ENCODE assay signal across 1 cellular context in the genomic region with DNA sequence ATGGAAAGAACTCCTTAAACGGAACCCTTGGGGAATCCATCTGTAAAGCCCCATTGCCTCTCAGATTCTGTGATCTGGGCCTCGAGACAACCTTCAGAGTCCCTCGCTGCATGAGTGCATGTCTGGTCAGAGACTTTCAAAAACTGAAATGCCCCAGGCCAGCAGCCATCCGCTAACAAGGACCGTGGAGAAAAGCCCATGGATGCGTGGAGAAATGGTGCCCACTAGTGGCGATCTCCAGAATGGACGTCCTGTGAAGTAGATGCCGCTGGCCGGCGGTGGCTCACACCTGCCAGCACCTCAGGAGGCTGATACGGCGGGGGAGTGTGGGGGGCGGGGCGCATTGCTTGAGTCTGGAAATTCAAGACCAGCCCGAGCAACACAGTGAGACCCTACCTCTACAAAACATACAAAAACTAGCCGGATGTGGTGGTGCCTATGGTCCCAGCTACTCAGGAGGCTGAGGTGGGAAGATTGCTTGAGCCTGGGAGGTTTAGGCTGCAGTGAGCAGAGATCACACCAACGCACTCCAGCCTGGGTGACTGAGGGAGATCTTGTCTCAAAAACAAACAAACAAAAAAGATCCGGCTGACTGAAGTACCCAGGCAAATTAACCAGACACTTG.
TF ChIP-seq lines count a peak whose summit lies in the region.

No MANE protein-coding gene starts in this region.

TF ChIP-seq in GM12878, 131 proteins besides CTCF, POLR2A, EP300 and RAD21 (continued from another document and continues in another):
- TF ChIP-seq, protein P1, sequence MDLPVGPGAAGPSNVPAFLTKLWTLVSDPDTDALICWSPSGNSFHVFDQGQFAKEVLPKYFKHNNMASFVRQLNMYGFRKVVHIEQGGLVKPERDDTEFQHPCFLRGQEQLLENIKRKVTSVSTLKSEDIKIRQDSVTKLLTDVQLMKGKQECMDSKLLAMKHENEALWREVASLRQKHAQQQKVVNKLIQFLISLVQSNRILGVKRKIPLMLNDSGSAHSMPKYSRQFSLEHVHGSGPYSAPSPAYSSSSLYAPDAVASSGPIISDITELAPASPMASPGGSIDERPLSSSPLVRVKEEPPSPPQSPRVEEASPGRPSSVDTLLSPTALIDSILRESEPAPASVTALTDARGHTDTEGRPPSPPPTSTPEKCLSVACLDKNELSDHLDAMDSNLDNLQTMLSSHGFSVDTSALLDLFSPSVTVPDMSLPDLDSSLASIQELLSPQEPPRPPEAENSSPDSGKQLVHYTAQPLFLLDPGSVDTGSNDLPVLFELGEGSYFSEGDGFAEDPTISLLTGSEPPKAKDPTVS (IDR thresholded peaks at IDR 0.05; ENCODE audit: low read depth, low read length) = peak; percentile 30; the same call in 1 of the 2 replicates
- TF ChIP-seq MTA2 (IDR thresholded peaks at IDR 0.05; ENCODE audit: low read depth) = no peak
- TF ChIP-seq, protein P2, sequence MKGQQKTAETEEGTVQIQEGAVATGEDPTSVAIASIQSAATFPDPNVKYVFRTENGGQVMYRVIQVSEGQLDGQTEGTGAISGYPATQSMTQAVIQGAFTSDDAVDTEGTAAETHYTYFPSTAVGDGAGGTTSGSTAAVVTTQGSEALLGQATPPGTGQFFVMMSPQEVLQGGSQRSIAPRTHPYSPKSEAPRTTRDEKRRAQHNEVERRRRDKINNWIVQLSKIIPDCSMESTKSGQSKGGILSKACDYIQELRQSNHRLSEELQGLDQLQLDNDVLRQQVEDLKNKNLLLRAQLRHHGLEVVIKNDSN (IDR thresholded peaks at IDR 0.05; ENCODE audit: borderline replicate concordance, extremely low read length, insufficient read depth, low read depth, low read length) = no peak
- TF ChIP-seq NFXL1 (IDR thresholded peaks at IDR 0.05; ENCODE audit: borderline replicate concordance) = no peak
- no peak for TF ChIP-seq TCF3 (IDR thresholded peaks at IDR 0.05; ENCODE audit: borderline replicate concordance, insufficient read depth, low read depth, low read length)
- no peak for TF ChIP-seq POLR2AphosphoS2 (IDR thresholded peaks at IDR 0.05; ENCODE audit: low read depth, low read length)
- TF ChIP-seq JUNB (IDR thresholded peaks at IDR 0.05) = no peak
- TF ChIP-seq CHD1 (IDR thresholded peaks at IDR 0.05; ENCODE audit: low read depth, low read length) = no peak
- no peak for TF ChIP-seq CEBPB (IDR thresholded peaks at IDR 0.05; ENCODE audit: borderline replicate concordance in 1 of 2, low read depth in 2 of 2, low read length in 2 of 2)
- TF ChIP-seq CREM (IDR thresholded peaks at IDR 0.05; ENCODE audit: low read depth) = no peak
- TF ChIP-seq ZNF24 (IDR thresholded peaks at IDR 0.05) = no peak
- TF ChIP-seq BCL11A (IDR thresholded peaks at IDR 0.05; ENCODE audit: low read depth, low read length) = no peak
- TF ChIP-seq SREBF2 (IDR thresholded peaks at IDR 0.05; ENCODE audit: low read length) = no peak
- peak; percentile 20; the same call in 1 of the 2 replicates for TF ChIP-seq CREB1 (IDR thresholded peaks at IDR 0.05; ENCODE audit: low read depth)
- TF ChIP-seq, protein P3, sequence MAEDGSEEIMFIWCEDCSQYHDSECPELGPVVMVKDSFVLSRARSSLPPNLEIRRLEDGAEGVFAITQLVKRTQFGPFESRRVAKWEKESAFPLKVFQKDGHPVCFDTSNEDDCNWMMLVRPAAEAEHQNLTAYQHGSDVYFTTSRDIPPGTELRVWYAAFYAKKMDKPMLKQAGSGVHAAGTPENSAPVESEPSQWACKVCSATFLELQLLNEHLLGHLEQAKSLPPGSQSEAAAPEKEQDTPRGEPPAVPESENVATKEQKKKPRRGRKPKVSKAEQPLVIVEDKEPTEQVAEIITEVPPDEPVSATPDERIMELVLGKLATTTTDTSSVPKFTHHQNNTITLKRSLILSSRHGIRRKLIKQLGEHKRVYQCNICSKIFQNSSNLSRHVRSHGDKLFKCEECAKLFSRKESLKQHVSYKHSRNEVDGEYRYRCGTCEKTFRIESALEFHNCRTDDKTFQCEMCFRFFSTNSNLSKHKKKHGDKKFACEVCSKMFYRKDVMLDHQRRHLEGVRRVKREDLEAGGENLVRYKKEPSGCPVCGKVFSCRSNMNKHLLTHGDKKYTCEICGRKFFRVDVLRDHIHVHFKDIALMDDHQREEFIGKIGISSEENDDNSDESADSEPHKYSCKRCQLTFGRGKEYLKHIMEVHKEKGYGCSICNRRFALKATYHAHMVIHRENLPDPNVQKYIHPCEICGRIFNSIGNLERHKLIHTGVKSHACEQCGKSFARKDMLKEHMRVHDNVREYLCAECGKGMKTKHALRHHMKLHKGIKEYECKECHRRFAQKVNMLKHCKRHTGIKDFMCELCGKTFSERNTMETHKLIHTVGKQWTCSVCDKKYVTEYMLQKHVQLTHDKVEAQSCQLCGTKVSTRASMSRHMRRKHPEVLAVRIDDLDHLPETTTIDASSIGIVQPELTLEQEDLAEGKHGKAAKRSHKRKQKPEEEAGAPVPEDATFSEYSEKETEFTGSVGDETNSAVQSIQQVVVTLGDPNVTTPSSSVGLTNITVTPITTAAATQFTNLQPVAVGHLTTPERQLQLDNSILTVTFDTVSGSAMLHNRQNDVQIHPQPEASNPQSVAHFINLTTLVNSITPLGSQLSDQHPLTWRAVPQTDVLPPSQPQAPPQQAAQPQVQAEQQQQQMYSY (CRISPR knock-in tag; IDR thresholded peaks at IDR 0.05) = no peak
- no peak for TF ChIP-seq PML (IDR thresholded peaks at IDR 0.05; ENCODE audit: low read length)
- TF ChIP-seq KDM1A (IDR thresholded peaks at IDR 0.05; ENCODE audit: borderline replicate concordance) = no peak
- TF ChIP-seq, protein P4, sequence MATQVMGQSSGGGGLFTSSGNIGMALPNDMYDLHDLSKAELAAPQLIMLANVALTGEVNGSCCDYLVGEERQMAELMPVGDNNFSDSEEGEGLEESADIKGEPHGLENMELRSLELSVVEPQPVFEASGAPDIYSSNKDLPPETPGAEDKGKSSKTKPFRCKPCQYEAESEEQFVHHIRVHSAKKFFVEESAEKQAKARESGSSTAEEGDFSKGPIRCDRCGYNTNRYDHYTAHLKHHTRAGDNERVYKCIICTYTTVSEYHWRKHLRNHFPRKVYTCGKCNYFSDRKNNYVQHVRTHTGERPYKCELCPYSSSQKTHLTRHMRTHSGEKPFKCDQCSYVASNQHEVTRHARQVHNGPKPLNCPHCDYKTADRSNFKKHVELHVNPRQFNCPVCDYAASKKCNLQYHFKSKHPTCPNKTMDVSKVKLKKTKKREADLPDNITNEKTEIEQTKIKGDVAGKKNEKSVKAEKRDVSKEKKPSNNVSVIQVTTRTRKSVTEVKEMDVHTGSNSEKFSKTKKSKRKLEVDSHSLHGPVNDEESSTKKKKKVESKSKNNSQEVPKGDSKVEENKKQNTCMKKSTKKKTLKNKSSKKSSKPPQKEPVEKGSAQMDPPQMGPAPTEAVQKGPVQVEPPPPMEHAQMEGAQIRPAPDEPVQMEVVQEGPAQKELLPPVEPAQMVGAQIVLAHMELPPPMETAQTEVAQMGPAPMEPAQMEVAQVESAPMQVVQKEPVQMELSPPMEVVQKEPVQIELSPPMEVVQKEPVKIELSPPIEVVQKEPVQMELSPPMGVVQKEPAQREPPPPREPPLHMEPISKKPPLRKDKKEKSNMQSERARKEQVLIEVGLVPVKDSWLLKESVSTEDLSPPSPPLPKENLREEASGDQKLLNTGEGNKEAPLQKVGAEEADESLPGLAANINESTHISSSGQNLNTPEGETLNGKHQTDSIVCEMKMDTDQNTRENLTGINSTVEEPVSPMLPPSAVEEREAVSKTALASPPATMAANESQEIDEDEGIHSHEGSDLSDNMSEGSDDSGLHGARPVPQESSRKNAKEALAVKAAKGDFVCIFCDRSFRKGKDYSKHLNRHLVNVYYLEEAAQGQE (IDR thresholded peaks at IDR 0.05; ENCODE audit: low read depth, low read length) = no peak
- peak; percentile 77; the same call in 1 of the 2 replicates for TF ChIP-seq TCF12 (IDR thresholded peaks at IDR 0.05; ENCODE audit: low read depth, low read length)
- no peak for TF ChIP-seq MTA3 (IDR thresholded peaks at IDR 0.05; ENCODE audit: borderline replicate concordance, low read length)
- TF ChIP-seq IKZF1 (conservative IDR thresholded peaks at IDR 0.05) = 0 out of 2 replicates have a peak, but pooled peaks have one; percentile 17
- TF ChIP-seq RELA (IDR thresholded peaks at IDR 0.05; ENCODE audit: borderline replicate concordance, partially characterized antibody) = peak; percentile 22
- no peak for TF ChIP-seq CBX5 (IDR thresholded peaks at IDR 0.05; ENCODE audit: low read depth)
- no peak for TF ChIP-seq STAT1 (conservative IDR thresholded peaks at IDR 0.05)
- TF ChIP-seq, protein P5, sequence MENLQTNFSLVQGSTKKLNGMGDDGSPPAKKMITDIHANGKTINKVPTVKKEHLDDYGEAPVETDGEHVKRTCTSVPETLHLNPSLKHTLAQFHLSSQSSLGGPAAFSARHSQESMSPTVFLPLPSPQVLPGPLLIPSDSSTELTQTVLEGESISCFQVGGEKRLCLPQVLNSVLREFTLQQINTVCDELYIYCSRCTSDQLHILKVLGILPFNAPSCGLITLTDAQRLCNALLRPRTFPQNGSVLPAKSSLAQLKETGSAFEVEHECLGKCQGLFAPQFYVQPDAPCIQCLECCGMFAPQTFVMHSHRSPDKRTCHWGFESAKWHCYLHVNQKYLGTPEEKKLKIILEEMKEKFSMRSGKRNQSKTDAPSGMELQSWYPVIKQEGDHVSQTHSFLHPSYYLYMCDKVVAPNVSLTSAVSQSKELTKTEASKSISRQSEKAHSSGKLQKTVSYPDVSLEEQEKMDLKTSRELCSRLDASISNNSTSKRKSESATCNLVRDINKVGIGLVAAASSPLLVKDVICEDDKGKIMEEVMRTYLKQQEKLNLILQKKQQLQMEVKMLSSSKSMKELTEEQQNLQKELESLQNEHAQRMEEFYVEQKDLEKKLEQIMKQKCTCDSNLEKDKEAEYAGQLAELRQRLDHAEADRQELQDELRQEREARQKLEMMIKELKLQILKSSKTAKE (IDR thresholded peaks at IDR 0.05; ENCODE audit: low read depth, poor library complexity, severe bottlenecking) = peak; percentile 50
- TF ChIP-seq RUNX3 (IDR thresholded peaks at IDR 0.05; ENCODE audit: low read length) = no peak
- peak; percentile 86 for TF ChIP-seq YY1 (IDR thresholded peaks at IDR 0.05; ENCODE audit: low read depth, low read length)
- no peak for TF ChIP-seq NFYA (IDR thresholded peaks at IDR 0.05; ENCODE audit: borderline replicate concordance, low read depth, low read length)
- TF ChIP-seq, protein P6, sequence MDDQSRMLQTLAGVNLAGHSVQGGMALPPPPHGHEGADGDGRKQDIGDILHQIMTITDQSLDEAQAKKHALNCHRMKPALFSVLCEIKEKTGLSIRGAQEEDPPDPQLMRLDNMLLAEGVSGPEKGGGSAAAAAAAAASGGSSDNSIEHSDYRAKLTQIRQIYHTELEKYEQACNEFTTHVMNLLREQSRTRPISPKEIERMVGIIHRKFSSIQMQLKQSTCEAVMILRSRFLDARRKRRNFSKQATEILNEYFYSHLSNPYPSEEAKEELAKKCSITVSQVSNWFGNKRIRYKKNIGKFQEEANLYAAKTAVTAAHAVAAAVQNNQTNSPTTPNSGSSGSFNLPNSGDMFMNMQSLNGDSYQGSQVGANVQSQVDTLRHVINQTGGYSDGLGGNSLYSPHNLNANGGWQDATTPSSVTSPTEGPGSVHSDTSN (IDR thresholded peaks at IDR 0.05; ENCODE audit: insufficient replicate concordance, low read depth, low read length) = no peak
- TF ChIP-seq, protein P7, sequence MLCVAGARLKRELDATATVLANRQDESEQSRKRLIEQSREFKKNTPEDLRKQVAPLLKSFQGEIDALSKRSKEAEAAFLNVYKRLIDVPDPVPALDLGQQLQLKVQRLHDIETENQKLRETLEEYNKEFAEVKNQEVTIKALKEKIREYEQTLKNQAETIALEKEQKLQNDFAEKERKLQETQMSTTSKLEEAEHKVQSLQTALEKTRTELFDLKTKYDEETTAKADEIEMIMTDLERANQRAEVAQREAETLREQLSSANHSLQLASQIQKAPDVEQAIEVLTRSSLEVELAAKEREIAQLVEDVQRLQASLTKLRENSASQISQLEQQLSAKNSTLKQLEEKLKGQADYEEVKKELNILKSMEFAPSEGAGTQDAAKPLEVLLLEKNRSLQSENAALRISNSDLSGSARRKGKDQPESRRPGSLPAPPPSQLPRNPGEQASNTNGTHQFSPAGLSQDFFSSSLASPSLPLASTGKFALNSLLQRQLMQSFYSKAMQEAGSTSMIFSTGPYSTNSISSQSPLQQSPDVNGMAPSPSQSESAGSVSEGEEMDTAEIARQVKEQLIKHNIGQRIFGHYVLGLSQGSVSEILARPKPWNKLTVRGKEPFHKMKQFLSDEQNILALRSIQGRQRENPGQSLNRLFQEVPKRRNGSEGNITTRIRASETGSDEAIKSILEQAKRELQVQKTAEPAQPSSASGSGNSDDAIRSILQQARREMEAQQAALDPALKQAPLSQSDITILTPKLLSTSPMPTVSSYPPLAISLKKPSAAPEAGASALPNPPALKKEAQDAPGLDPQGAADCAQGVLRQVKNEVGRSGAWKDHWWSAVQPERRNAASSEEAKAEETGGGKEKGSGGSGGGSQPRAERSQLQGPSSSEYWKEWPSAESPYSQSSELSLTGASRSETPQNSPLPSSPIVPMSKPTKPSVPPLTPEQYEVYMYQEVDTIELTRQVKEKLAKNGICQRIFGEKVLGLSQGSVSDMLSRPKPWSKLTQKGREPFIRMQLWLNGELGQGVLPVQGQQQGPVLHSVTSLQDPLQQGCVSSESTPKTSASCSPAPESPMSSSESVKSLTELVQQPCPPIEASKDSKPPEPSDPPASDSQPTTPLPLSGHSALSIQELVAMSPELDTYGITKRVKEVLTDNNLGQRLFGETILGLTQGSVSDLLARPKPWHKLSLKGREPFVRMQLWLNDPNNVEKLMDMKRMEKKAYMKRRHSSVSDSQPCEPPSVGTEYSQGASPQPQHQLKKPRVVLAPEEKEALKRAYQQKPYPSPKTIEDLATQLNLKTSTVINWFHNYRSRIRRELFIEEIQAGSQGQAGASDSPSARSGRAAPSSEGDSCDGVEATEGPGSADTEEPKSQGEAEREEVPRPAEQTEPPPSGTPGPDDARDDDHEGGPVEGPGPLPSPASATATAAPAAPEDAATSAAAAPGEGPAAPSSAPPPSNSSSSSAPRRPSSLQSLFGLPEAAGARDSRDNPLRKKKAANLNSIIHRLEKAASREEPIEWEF (IDR thresholded peaks at IDR 0.05; ENCODE audit: insufficient replicate concordance, low read depth, low read length) = no peak
- TF ChIP-seq NR2C2 (IDR thresholded peaks at IDR 0.05; ENCODE audit: borderline replicate concordance, control insufficient read depth, insufficient read length, low read depth) = no peak
- no peak for TF ChIP-seq GABPA (IDR thresholded peaks at IDR 0.05; ENCODE audit: low read depth)
- TF ChIP-seq, protein P8, sequence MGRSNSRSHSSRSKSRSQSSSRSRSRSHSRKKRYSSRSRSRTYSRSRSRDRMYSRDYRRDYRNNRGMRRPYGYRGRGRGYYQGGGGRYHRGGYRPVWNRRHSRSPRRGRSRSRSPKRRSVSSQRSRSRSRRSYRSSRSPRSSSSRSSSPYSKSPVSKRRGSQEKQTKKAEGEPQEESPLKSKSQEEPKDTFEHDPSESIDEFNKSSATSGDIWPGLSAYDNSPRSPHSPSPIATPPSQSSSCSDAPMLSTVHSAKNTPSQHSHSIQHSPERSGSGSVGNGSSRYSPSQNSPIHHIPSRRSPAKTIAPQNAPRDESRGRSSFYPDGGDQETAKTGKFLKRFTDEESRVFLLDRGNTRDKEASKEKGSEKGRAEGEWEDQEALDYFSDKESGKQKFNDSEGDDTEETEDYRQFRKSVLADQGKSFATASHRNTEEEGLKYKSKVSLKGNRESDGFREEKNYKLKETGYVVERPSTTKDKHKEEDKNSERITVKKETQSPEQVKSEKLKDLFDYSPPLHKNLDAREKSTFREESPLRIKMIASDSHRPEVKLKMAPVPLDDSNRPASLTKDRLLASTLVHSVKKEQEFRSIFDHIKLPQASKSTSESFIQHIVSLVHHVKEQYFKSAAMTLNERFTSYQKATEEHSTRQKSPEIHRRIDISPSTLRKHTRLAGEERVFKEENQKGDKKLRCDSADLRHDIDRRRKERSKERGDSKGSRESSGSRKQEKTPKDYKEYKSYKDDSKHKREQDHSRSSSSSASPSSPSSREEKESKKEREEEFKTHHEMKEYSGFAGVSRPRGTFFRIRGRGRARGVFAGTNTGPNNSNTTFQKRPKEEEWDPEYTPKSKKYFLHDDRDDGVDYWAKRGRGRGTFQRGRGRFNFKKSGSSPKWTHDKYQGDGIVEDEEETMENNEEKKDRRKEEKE (IDR thresholded peaks at IDR 0.05) = no peak
- no peak for TF ChIP-seq ZZZ3 (IDR thresholded peaks at IDR 0.05; ENCODE audit: control insufficient read depth, insufficient read length, low read depth)
